In the genomic region with DNA sequence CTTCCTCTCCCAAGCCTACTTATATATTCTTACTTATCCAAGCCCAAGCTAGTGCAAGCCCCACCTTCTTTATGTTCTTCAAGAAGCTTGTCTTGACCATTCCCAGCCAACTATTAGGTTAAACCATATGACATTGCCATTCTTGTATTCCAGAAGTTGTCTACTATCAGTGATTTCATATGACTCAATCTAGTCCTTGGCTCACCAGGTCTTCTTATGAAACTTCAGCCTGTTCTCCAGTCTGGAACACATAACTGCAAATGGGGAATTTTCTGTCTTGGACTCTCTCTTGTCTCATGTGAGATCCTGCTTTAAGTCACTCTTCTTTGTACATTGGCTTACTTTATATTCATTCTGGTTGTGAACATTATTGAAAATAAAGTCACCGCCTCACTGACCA, we compare ENCODE assay signal across 14 cellular contexts.
"Had no signal": no experiment of that assay in that cellular context is flagged by ENCODE, and none has a peak within 500 bp of the region (broad histone marks: within the 10 kb centered on the region; RNA-seq: fewer than 3 reads in every experiment).

No MANE protein-coding gene starts in this region.

- H3K9me3 ChIP-seq: adrenal gland, sigmoid colon, upper lobe of right lung had no signal

- H3K4me3 ChIP-seq: adrenal gland, dorsolateral prefrontal cortex, sigmoid colon, upper lobe of right lung had no signal

- DNase-seq: activated CD4-positive, alpha-beta T cell treated with anti-CD3 and anti-CD28 coated beads, Interleukin-2, amount 10 ng/mL, durations not matched to agents 7 days and 5 days; activated CD4-positive, CD25-positive, alpha-beta regulatory T cell; activated CD8-positive, alpha-beta memory T cell treated with anti-CD3 and anti-CD28 coated beads for 24 hours; activated naive CD4-positive, alpha-beta T cell treated with anti-CD3 and anti-CD28 coated beads for 36 hours; adrenal gland; dorsolateral prefrontal cortex; left colon; occipital lobe; sigmoid colon; stimulated activated CD4-positive, alpha-beta T cell treated with anti-CD3 and anti-CD28 coated beads, Interleukin-4, amount 100 ng/mL, for 1 hour; stimulated activated CD8-positive, alpha-beta memory T cell treated with anti-CD3 and anti-CD28 coated beads, Interleukin-4, amount 100 ng/mL, for 48 hours; stimulated activated naive CD8-positive, alpha-beta T cell treated with anti-CD3 and anti-CD28 coated beads, Interleukin-15, Interleukin-2, amounts not matched to agents 100 U/mL and 50 U/mL, for 24 hours; T-helper 2 cell; upper lobe of right lung had no signal

- ATAC-seq: left colon; stimulated activated naive CD8-positive, alpha-beta T cell treated with anti-CD3 and anti-CD28 coated beads, Interleukin-15, Interleukin-2, amounts not matched to agents 100 U/mL and 50 U/mL, for 24 hours; upper lobe of right lung had no signal

- H3K27ac ChIP-seq: adrenal gland, dorsolateral prefrontal cortex, sigmoid colon, upper lobe of right lung had no signal

- H3K27me3 ChIP-seq: adrenal gland, dorsolateral prefrontal cortex, sigmoid colon, upper lobe of right lung had no signal

- H3K4me1 ChIP-seq: adrenal gland, sigmoid colon, upper lobe of right lung had no signal

- H3K36me3 ChIP-seq: adrenal gland, upper lobe of right lung had no signal
